Comparison of ENCODE assay signal across 24 cellular contexts in genomic region chr4:32607978-32608377, GRCh38.
"Had no signal": no experiment of that assay in that cellular context is flagged by ENCODE, and none has a peak within 500 bp of the region (broad histone marks: within the 10 kb centered on the region; RNA-seq: fewer than 3 reads in every experiment).

No MANE protein-coding gene starts in this region.

- H3K4me1 ChIP-seq: esophagus squamous epithelium, gastrocnemius medialis, heart right ventricle, left lung, lower lobe of right lung had no signal

- H3K27me3 Mint-ChIP-seq: memory B cell; naive thymus-derived CD4-positive, alpha-beta T cell had no signal

- H3K36me3 Mint-ChIP-seq: memory B cell; naive thymus-derived CD4-positive, alpha-beta T cell had no signal

- DNase-seq: dermis blood vessel endothelial cell; dorsolateral prefrontal cortex; effector CD4-positive, alpha-beta T cell; effector memory CD4-positive, alpha-beta T cell; erythroblast; esophagus squamous epithelium; foreskin fibroblast; foreskin melanocyte; gastrocnemius medialis; glutamatergic neuron; head of caudate nucleus; heart right ventricle; hippocampal formation; left cardiac atrium; left lung; left ventricle myocardium superior; lower lobe of right lung; mesendoderm; midbrain; naive thymus-derived CD4-positive, alpha-beta T cell had no signal

- H3K27me3 ChIP-seq: dorsolateral prefrontal cortex, esophagus squamous epithelium, gastrocnemius medialis, heart right ventricle, left lung had no signal

- H3K4me3 Mint-ChIP-seq: memory B cell; naive thymus-derived CD4-positive, alpha-beta T cell had no signal

- H3K36me3 ChIP-seq: esophagus squamous epithelium, gastrocnemius medialis, heart right ventricle, left lung, lower lobe of right lung had no signal

- H3K4me1 Mint-ChIP-seq: memory B cell; naive thymus-derived CD4-positive, alpha-beta T cell had no signal

- H3K27ac ChIP-seq: coronary artery, dorsolateral prefrontal cortex, epithelial cell of prostate, esophagus squamous epithelium, gastrocnemius medialis, heart right ventricle, left lung, lower lobe of right lung had no signal

- H3K4me3 ChIP-seq: coronary artery, dorsolateral prefrontal cortex, esophagus squamous epithelium, gastrocnemius medialis, heart right ventricle, left lung, lower lobe of right lung had no signal

- ATAC-seq: esophagus mucosa; gastrocnemius medialis; heart right ventricle; left cardiac atrium; left lung; left ventricle myocardium superior; lower lobe of right lung; naive thymus-derived CD4-positive, alpha-beta T cell had no signal

- H3K27ac Mint-ChIP-seq: memory B cell; naive thymus-derived CD4-positive, alpha-beta T cell had no signal

- H3K9me3 ChIP-seq: gastrocnemius medialis had no signal
